ENCODE assay signal across 8 cellular contexts in the genomic region with DNA sequence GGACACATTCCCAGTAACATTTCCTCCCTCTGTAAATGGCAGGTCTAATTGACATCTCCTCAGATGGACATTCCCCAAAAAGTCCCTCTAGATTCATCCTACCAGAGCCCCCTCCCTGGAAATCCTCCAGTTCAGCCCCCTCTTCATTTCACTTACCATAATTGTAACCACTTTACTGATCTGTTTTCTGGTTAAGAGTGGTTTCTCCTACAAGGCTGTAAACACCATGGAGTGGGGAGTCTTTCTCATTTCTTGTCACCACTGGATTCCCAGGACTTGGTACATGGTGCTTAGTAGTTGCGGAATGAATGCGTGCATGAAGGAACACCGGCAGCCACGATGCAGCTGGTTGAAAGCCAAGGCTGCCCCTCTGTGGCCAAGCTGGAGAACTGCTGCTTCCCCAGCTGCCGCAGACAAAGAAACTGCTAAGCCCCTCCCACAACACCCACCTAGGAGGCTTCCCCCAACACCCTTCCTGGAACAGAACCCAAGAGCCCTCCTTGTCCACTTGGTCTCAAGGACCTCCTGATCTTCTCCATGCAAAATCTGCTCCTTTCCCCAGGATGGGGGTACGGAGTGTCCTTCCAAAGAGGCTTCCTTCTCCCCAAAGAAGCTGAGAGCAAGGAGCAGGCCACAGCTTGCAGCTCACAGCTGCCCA. TPM values are rescaled to one million over a fixed set of nuclear protein-coding genes. Genes with fewer than 3 reads are reported as not detected.
DNase-seq lines count a peak whose midpoint lies in the region; ATAC-seq and TF ChIP-seq lines count a peak whose summit lies in the region.

No MANE protein-coding gene starts in this region.

- H2AFZ ChIP-seq in GM23338, result peak overlapping the region; percentile 40

- H3K36me3 ChIP-seq in GM23338 (ENCODE audit: insufficient read depth), result no peaks in the 10 kb centered on the region

- peaks cover 19% of the 10 kb centered on the region for H3K27me3 Mint-ChIP-seq in GM23338 (ENCODE audit: insufficient read depth, low read depth, poor library complexity)

- peaks cover 18% of the 10 kb centered on the region for H3K4me1 Mint-ChIP-seq in GM23338

- H3K9me2 ChIP-seq in GM23338 (ENCODE audit: insufficient read depth), result no peaks in the 10 kb centered on the region

- intact Hi-C loops in left colon (cut with DNase I, micrococcal nuclease), result loop anchor here in 1 of 2 donors (2.0 kb wide), 1 partner anchor 39 kb away; no protein-coding TSS in a partner anchor

- no peaks in the 10 kb centered on the region for H3K4me1 ChIP-seq in GM23338 (ENCODE audit: insufficient read depth)

- DNase-seq in GM23338 (ENCODE audit: low spot score) (peak; percentile 96), NCI-H2227 treated with DMSO at 0.1 percent for 48 hours (lab: John Stamatoyannopoulos, UW) (peak; percentile 89), choroid plexus epithelial cell (ENCODE audit: low read depth) (peak; percentile 91), left colon (peak; percentile 53 to 66)
- peak; percentile 65 for DNase-seq in activated CD4-positive, alpha-beta T cell treated with anti-CD3 and anti-CD28 coated beads for 1 hour
- DNase-seq in stimulated activated CD4-positive, alpha-beta T cell treated with anti-CD3 and anti-CD28 coated beads, Interleukin-2, amount 100 ng/mL, for 48 hours, result peak; percentile 68 to 74

- H3K79me2 ChIP-seq in GM23338 (replicated peaks; ENCODE audit: insufficient read depth), result no peaks in the 10 kb centered on the region

- no peak overlapping the region for H3K4me3 ChIP-seq in GM23338
- no peak overlapping the region for H3K4me3 ChIP-seq in choroid plexus epithelial cell (ENCODE audit: low read depth, low read length)

- ATAC-seq in GM23338, result peak; percentile 91
- ATAC-seq in left colon, result peak; percentile 95
- no peak for ATAC-seq in HG03135 (IDR thresholded peaks at IDR 0.05; ENCODE audit: unreplicated experiment)

- no peak overlapping the region for H3K4me3 Mint-ChIP-seq in GM23338

- H3K27ac ChIP-seq in C4-2B (no peak overlapping the region), GM23338 (ENCODE audit: low read depth) (no peak overlapping the region)

- peaks cover 4% of the 10 kb centered on the region; the same call in 1 of the 2 replicates for H3K27me3 ChIP-seq in GM23338 (ENCODE audit: insufficient read depth)

- no peak overlapping the region for H3K4me2 ChIP-seq in GM23338

- H3K36me3 Mint-ChIP-seq in GM23338 (ENCODE audit: low read depth), result peaks cover 3% of the 10 kb centered on the region; the same call in 1 of the 3 replicates

- TF ChIP-seq CTCF in C4-2B (conservative IDR thresholded peaks at IDR 0.05), result peak; percentile 92
- peak; percentile 82 to 93 for TF ChIP-seq CTCF in GM23338 (conservative IDR thresholded peaks at IDR 0.05; ENCODE audit: low read depth in 2 of 2)
- peak; percentile 96 for TF ChIP-seq CTCF in choroid plexus epithelial cell (conservative IDR thresholded peaks at IDR 0.05; ENCODE audit: low read depth, low read length)

- H3F3A ChIP-seq in GM23338 (replicated peaks; ENCODE audit: low read depth), result no peaks in the 10 kb centered on the region

- no peaks in the 10 kb centered on the region for H4K20me1 ChIP-seq in GM23338 (replicated peaks; ENCODE audit: insufficient read depth)

- no peaks in the 10 kb centered on the region for H3K9me3 Mint-ChIP-seq in GM23338

- no peak overlapping the region for H3K27ac Mint-ChIP-seq in GM23338

TF ChIP-seq in GM23338, 12 proteins besides CTCF, POLR2A, EP300 and RAD21:
- TF ChIP-seq REST (IDR thresholded peaks at IDR 0.05; ENCODE audit: unreplicated experiment) (no peak), STAT1 (IDR thresholded peaks at IDR 0.05; ENCODE audit: unreplicated experiment) (no peak), JUNB (IDR thresholded peaks at IDR 0.05; ENCODE audit: unreplicated experiment) (no peak), EZH2phosphoT487 (IDR thresholded peaks at IDR 0.05; ENCODE audit: unreplicated experiment) (no peak), EZH2 (IDR thresholded peaks at IDR 0.05; ENCODE audit: low read depth, unreplicated experiment) (no peak), ZNF331 (CRISPR knock-in tag; IDR thresholded peaks at IDR 0.05; ENCODE audit: low read depth) (no peak), NANOG (IDR thresholded peaks at IDR 0.05; ENCODE audit: borderline replicate concordance) (no peak)

RNA-seq across cellular contexts. Expression of gene SCARF2, which starts 18.6 kb away (rescaled TPM):
- total RNA-seq in GM23338 (2014; rRNA removed; shearing (Covaris generic)), result 16.6 and 17.0 TPM in 2 replicates
- 1.8 and 2.2 TPM in 2 replicates for polyA plus RNA-seq in GM23338 (2016; fragmentation: Nextera tagmentation; extraction: Ambion mirVana)
- total RNA-seq in left colon, result 1 to 10 TPM; 1.8 to 3.2 TPM

RNA-seq across cellular contexts. Expression of gene KLHL22, which starts 39.4 kb away (rescaled TPM):
- total RNA-seq in GM23338 (2014; rRNA removed; shearing (Covaris generic)), result 12.1 and 16.0 TPM in 2 replicates
- 2.4 and 2.8 TPM in 2 replicates for polyA plus RNA-seq in GM23338 (2016; fragmentation: Nextera tagmentation; extraction: Ambion mirVana)
- 10 to 100 TPM; 12.3 to 14.2 TPM for total RNA-seq in left colon

RNA-seq across cellular contexts. Expression of gene MED15, which starts 51.2 kb away (rescaled TPM):
- 32.0 and 43.5 TPM in 2 replicates for total RNA-seq in GM23338 (2014; rRNA removed; shearing (Covaris generic))
- 27.7 and 29.2 TPM in 2 replicates for polyA plus RNA-seq in GM23338 (2016; fragmentation: Nextera tagmentation; extraction: Ambion mirVana)
- 10 to 100 TPM; 85.3 to 91.2 TPM for total RNA-seq in left colon
